In the genomic region with DNA sequence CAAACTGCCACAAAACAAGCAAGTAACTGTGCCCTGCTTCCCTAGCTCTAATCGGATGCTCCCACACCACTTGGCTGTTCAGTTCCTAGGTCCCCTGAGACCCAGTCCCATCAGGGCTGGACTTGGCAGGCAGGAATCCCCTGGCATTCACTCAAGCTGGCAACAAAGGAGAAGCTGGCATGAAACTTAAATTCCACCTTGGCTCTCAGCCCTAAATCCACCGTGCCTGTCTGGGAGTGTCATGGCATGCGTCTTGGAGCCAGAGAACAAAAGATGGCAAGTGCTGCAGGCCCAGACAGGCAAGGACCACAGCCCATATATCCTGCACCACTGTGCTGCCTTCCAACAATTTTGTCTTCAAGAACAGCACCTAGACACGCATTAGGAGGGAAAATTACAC, we compare ENCODE assay signal across 1 cellular context.
TF ChIP-seq lines count a peak whose summit lies in the region.

No MANE protein-coding gene starts in this region.

TF ChIP-seq in GM23338, 12 proteins besides CTCF, POLR2A, EP300 and RAD21 (continued from another document):
- TF ChIP-seq, protein P1, sequence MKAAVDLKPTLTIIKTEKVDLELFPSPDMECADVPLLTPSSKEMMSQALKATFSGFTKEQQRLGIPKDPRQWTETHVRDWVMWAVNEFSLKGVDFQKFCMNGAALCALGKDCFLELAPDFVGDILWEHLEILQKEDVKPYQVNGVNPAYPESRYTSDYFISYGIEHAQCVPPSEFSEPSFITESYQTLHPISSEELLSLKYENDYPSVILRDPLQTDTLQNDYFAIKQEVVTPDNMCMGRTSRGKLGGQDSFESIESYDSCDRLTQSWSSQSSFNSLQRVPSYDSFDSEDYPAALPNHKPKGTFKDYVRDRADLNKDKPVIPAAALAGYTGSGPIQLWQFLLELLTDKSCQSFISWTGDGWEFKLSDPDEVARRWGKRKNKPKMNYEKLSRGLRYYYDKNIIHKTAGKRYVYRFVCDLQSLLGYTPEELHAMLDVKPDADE (IDR thresholded peaks at IDR 0.05), result no peak
- TF ChIP-seq, protein P2, sequence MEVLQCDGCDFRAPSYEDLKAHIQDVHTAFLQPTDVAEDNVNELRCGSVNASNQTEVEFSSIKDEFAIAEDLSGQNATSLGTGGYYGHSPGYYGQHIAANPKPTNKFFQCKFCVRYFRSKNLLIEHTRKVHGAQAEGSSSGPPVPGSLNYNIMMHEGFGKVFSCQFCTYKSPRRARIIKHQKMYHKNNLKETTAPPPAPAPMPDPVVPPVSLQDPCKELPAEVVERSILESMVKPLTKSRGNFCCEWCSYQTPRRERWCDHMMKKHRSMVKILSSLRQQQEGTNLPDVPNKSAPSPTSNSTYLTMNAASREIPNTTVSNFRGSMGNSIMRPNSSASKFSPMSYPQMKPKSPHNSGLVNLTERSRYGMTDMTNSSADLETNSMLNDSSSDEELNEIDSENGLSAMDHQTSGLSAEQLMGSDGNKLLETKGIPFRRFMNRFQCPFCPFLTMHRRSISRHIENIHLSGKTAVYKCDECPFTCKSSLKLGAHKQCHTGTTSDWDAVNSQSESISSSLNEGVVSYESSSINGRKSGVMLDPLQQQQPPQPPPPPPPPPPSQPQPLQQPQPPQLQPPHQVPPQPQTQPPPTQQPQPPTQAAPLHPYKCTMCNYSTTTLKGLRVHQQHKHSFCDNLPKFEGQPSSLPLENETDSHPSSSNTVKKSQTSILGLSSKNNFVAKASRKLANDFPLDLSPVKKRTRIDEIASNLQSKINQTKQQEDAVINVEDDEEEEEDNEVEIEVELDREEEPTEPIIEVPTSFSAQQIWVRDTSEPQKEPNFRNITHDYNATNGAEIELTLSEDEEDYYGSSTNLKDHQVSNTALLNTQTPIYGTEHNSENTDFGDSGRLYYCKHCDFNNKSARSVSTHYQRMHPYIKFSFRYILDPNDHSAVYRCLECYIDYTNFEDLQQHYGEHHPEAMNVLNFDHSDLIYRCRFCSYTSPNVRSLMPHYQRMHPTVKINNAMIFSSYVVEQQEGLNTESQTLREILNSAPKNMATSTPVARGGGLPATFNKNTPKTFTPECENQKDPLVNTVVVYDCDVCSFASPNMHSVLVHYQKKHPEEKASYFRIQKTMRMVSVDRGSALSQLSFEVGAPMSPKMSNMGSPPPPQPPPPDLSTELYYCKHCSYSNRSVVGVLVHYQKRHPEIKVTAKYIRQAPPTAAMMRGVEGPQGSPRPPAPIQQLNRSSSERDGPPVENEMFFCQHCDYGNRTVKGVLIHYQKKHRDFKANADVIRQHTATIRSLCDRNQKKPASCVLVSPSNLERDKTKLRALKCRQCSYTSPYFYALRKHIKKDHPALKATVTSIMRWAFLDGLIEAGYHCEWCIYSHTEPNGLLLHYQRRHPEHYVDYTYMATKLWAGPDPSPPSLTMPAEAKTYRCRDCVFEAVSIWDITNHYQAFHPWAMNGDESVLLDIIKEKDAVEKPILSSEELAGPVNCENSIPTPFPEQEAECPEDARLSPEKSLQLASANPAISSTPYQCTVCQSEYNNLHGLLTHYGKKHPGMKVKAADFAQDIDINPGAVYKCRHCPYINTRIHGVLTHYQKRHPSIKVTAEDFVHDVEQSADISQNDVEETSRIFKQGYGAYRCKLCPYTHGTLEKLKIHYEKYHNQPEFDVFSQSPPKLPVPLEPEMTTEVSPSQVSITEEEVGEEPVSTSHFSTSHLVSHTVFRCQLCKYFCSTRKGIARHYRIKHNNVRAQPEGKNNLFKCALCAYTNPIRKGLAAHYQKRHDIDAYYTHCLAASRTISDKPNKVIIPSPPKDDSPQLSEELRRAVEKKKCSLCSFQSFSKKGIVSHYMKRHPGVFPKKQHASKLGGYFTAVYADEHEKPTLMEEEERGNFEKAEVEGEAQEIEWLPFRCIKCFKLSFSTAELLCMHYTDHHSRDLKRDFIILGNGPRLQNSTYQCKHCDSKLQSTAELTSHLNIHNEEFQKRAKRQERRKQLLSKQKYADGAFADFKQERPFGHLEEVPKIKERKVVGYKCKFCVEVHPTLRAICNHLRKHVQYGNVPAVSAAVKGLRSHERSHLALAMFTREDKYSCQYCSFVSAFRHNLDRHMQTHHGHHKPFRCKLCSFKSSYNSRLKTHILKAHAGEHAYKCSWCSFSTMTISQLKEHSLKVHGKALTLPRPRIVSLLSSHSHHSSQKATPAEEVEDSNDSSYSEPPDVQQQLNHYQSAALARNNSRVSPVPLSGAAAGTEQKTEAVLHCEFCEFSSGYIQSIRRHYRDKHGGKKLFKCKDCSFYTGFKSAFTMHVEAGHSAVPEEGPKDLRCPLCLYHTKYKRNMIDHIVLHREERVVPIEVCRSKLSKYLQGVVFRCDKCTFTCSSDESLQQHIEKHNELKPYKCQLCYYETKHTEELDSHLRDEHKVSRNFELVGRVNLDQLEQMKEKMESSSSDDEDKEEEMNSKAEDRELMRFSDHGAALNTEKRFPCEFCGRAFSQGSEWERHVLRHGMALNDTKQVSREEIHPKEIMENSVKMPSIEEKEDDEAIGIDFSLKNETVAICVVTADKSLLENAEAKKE (CRISPR knock-in tag; IDR thresholded peaks at IDR 0.05), result no peak
- TF ChIP-seq JUNB (IDR thresholded peaks at IDR 0.05; ENCODE audit: unreplicated experiment) (no peak), ZNF114 (CRISPR knock-in tag; IDR thresholded peaks at IDR 0.05) (no peak), STAT1 (IDR thresholded peaks at IDR 0.05; ENCODE audit: unreplicated experiment) (no peak), NANOG (IDR thresholded peaks at IDR 0.05; ENCODE audit: borderline replicate concordance) (no peak), POLR2AphosphoS5 (IDR thresholded peaks at IDR 0.05; ENCODE audit: low read depth) (no peak), EZH2phosphoT487 (IDR thresholded peaks at IDR 0.05; ENCODE audit: unreplicated experiment) (no peak), CREB1 (CRISPR knock-in tag; IDR thresholded peaks at IDR 0.05; ENCODE audit: low read depth) (no peak), EZH2 (IDR thresholded peaks at IDR 0.05; ENCODE audit: low read depth, unreplicated experiment) (no peak), ZNF331 (CRISPR knock-in tag; IDR thresholded peaks at IDR 0.05; ENCODE audit: low read depth) (no peak)
